Comparison of ENCODE assay signal across 8 cellular contexts in genomic region chr14:60090864-60091519, GRCh38. TPM values are rescaled to one million over a fixed set of nuclear protein-coding genes. Genes with fewer than 3 reads are reported as not detected.
DNase-seq lines count a peak whose midpoint lies in the region; ATAC-seq and TF ChIP-seq lines count a peak whose summit lies in the region.

No MANE protein-coding gene starts in this region.

- peak overlapping the region; percentile 31 for H3K4ac ChIP-seq in trophoblast cell (ENCODE audit: low read depth, low read length)

- H3K27me3 ChIP-seq in ascending aorta (no peaks in the 10 kb centered on the region), right cardiac atrium (ENCODE audit: control insufficient read depth, insufficient read depth) (no peaks in the 10 kb centered on the region), trophoblast cell (ENCODE audit: insufficient read depth, low read length) (no peaks in the 10 kb centered on the region)

- no peaks in the 10 kb centered on the region for H3K9me3 Mint-ChIP-seq in HFFc6

- DNase-seq in C1 segment of cervical spinal cord (lab: John Stamatoyannopoulos, UW) = peak in 9 of 14 donors; percentile 29 to 67 (median 57)
- no peak for DNase-seq in HFFc6
- peak; percentile 50 for DNase-seq in OCI-LY7 (ENCODE audit: low spot score)
- peak in 1 of 2 donors; percentile 73 for DNase-seq in ascending aorta (ENCODE audit: low spot score in 2 of 2)
- DNase-seq in right cardiac atrium = peak; percentile 47 to 70 (median 68)
- DNase-seq in trophoblast cell = peak in 1 of 2 donors; percentile 40

- H3K4me1 Mint-ChIP-seq in HFFc6 (ENCODE audit: low read depth) = peaks cover 32% of the 10 kb centered on the region

- H3K4me1 ChIP-seq in OCI-LY7 (ENCODE audit: insufficient read depth, low read length, poor library complexity, severe bottlenecking) = peaks cover 33% of the 10 kb centered on the region
- H3K4me1 ChIP-seq in ascending aorta = peaks cover 0 to 11% of the 10 kb centered on the region in 2 donors
- H3K4me1 ChIP-seq in right cardiac atrium (ENCODE audit: control insufficient read depth, insufficient read depth, low read length) = peaks cover 6% of the 10 kb centered on the region
- H3K4me1 ChIP-seq in trophoblast cell (ENCODE audit: control insufficient read depth in 1 of 2, insufficient read depth in 2 of 2, low read length in 2 of 2) = peaks cover 2 to 8% of the 10 kb centered on the region in 2 experiments

- POLR2A ChIA-PET in OCI-LY7 (lab: Charles Lee) = interaction anchor here (0.6 to 5.0 kb wide), 12 partner anchors 9 to 157 kb away, joined by 3 to 26 read pairs (median 4); partner anchors contain the start of gene DHRS7

- CTCF ChIA-PET in OCI-LY7 (lab: Charles Lee; ENCODE audit: unreplicated experiment) = interaction anchor here (0.6 kb wide), 1 partner anchor 61 kb away, joined by 3 read pairs; no protein-coding TSS in a partner anchor

- peak overlapping the region; percentile 97 for H3K4me3 Mint-ChIP-seq in HFFc6

- peak overlapping the region; percentile 52 for H3K14ac ChIP-seq in trophoblast cell (ENCODE audit: low read length)

- H3K9me3 ChIP-seq in OCI-LY7 (ENCODE audit: low read length) (no peaks in the 10 kb centered on the region), ascending aorta (no peaks in the 10 kb centered on the region), right cardiac atrium (ENCODE audit: control insufficient read depth, low read length) (no peaks in the 10 kb centered on the region), trophoblast cell (ENCODE audit: insufficient read depth, low read depth, low read length) (no peaks in the 10 kb centered on the region)

- H4K12ac ChIP-seq in trophoblast cell (ENCODE audit: low read depth, low read length) = peak overlapping the region; percentile 51

- H4K8ac ChIP-seq in trophoblast cell (ENCODE audit: low read depth, low read length) = peak overlapping the region; percentile 88

- H3K4me3 ChIP-seq in OCI-LY7 (ENCODE audit: low read depth, low read length, poor library complexity, severe bottlenecking) = peak overlapping the region; percentile 82
- peak overlapping the region; percentile 72 to 92 for H3K4me3 ChIP-seq in ascending aorta
- H3K4me3 ChIP-seq in right cardiac atrium (ENCODE audit: low read length) = peak overlapping the region; percentile 85
- H3K4me3 ChIP-seq in trophoblast cell (ENCODE audit: low read depth, low read length) = peak overlapping the region; percentile 83

- peak overlapping the region; percentile 57 for H2BK120ac ChIP-seq in trophoblast cell (ENCODE audit: insufficient read depth, low read length, poor library complexity)

- WGBS in right cardiac atrium = 7% methylated on average over 16 of the region's 16 CpGs
- WGBS in trophoblast cell (ENCODE audit: extremely low coverage, insufficient coverage, insufficient read length) = no CpG with 5 or more reads among the region's 16 CpGs

- H3K79me2 ChIP-seq in OCI-LY7 (ENCODE audit: insufficient read depth, low read depth, low read length) = peaks cover 38% of the 10 kb centered on the region
- H3K79me2 ChIP-seq in trophoblast cell (ENCODE audit: control insufficient read depth, insufficient read depth, low read length, poor library complexity) = peaks cover 12% of the 10 kb centered on the region

- peak overlapping the region; percentile 64 for H4K91ac ChIP-seq in trophoblast cell (ENCODE audit: low read depth, low read length)

- H3K27ac Mint-ChIP-seq in HFFc6 = peak overlapping the region; percentile 97

- no peak overlapping the region for H3K18ac ChIP-seq in trophoblast cell (ENCODE audit: low read length)

- peaks cover 27% of the 10 kb centered on the region for H3K36me3 Mint-ChIP-seq in HFFc6 (ENCODE audit: low read depth)

- H3K79me1 ChIP-seq in trophoblast cell (ENCODE audit: low read length) = peaks cover 16% of the 10 kb centered on the region

- no peaks in the 10 kb centered on the region for H3K9me2 ChIP-seq in OCI-LY7 (ENCODE audit: insufficient read depth, low read length)

- H3K9ac ChIP-seq in trophoblast cell (ENCODE audit: low read length) = peak overlapping the region; percentile 73

- no peak overlapping the region for H2BK12ac ChIP-seq in trophoblast cell (ENCODE audit: low read length)

- H3K27ac ChIP-seq in OCI-LY7 (ENCODE audit: low read depth, low read length, poor library complexity, severe bottlenecking) (peak overlapping the region; percentile 86), ascending aorta (peak overlapping the region; percentile 95 to 96), right cardiac atrium (ENCODE audit: low read length) (peak overlapping the region; percentile 68), trophoblast cell (ENCODE audit: low read depth, low read length) (peak overlapping the region; percentile 97)

- H2BK5ac ChIP-seq in trophoblast cell (ENCODE audit: low read depth, low read length, poor library complexity) = peak overlapping the region; percentile 21

- H3K27me3 Mint-ChIP-seq in HFFc6 (ENCODE audit: insufficient read depth) = no peaks in the 10 kb centered on the region; the same call in 1 of the 2 replicates

- H3K36me3 ChIP-seq in OCI-LY7 (ENCODE audit: insufficient read depth, low read length) (peaks cover 3% of the 10 kb centered on the region), ascending aorta (no peaks in the 10 kb centered on the region), trophoblast cell (ENCODE audit: control insufficient read depth in 1 of 2, insufficient read depth in 2 of 2, low read length in 2 of 2) (no peaks in the 10 kb centered on the region)

- peaks cover 25% of the 10 kb centered on the region; the same call in 1 of the 2 replicates for H4K20me1 ChIP-seq in OCI-LY7 (ENCODE audit: insufficient read depth, low read length)

- peak; percentile 32 to 50 for ATAC-seq in right cardiac atrium
- no peak for ATAC-seq in GM21619 (IDR thresholded peaks at IDR 0.05; ENCODE audit: unreplicated experiment)
- ATAC-seq in HG02884 (IDR thresholded peaks at IDR 0.05; ENCODE audit: unreplicated experiment) = no peak

- TF ChIP-seq CTCF in HFFc6 (IDR thresholded peaks at IDR 0.05) = no peak
- no peak for TF ChIP-seq CTCF in OCI-LY7 (conservative IDR thresholded peaks at IDR 0.05; ENCODE audit: low read length)
- TF ChIP-seq CTCF in ascending aorta (IDR thresholded peaks at IDR 0.05) = no peak

- no peak overlapping the region for H2AK5ac ChIP-seq in trophoblast cell (ENCODE audit: low read length)

- H3K23ac ChIP-seq in trophoblast cell (ENCODE audit: low read length) = no peak overlapping the region

- TSS peak; percentile 94 for BruUV-seq in OCI-LY7 (replicated peaks; lab: Mats Ljungman, UMichigan)

- H3K4me2 ChIP-seq in OCI-LY7 (ENCODE audit: low read length) (peak overlapping the region; percentile 73), trophoblast cell (ENCODE audit: low read length) (peak overlapping the region; percentile 70)

- intact Hi-C loops in OCI-LY7 (cut with micrococcal nuclease; ENCODE audit: unreplicated experiment) (loop anchor here (1.0 to 5.0 kb wide), 6 partner anchors 74 to 256 kb away; partner anchors contain the start of genes DHRS7 and PPM1A), ascending aorta (cut with DNase I) (loop anchor here (1.0 to 10.0 kb wide), 5 partner anchors 74 to 1054 kb away; partner anchors contain the start of genes DHRS7, JKAMP, L3HYPDH and PPM1A), right cardiac atrium (cut with DNase I) (loop anchor here in 2 of 4 donors (10.0 kb wide), 1 partner anchor 74 kb away; the partner anchor contains the start of gene DHRS7 (in 2 of the 2))

- H2AFZ ChIP-seq in OCI-LY7 (ENCODE audit: low read length) = peak overlapping the region; percentile 79
- peak overlapping the region; percentile 24 for H2AFZ ChIP-seq in trophoblast cell (ENCODE audit: insufficient read depth, low read length, poor library complexity)

RNA-seq across cellular contexts. Expression of gene PCNX4, which starts 0.7 kb away (rescaled TPM):
- 10 to 100 TPM; 46.5 to 67.7 (median 54.9) TPM for total RNA-seq in HFFc6 (2021; fragmentation: NEBNext Ultra II Directional; extraction: Animal tissue kit (Norgen Biotek cat#: 25700))
- 47.0 and 49.1 TPM in 2 replicates for total RNA-seq in OCI-LY7 (2014; rRNA removed; shearing (Covaris generic))
- total RNA-seq in OCI-LY7 (2022) = 54.4 and 64.2 TPM in 2 replicates
- total RNA-seq in ascending aorta = 47.8 TPM
- 10 to 100 TPM; 29.7 to 41.3 (median 33.0) TPM for total RNA-seq in right cardiac atrium
- 19.5 TPM for polyA plus RNA-seq in right cardiac atrium
- 49.0 and 51.7 TPM in 2 replicates for polyA plus RNA-seq in trophoblast cell (2013)

Comparison
In these comparisons a context has a peak if more than half of its experiments do, and no peak if none do; other contexts are left out.
1. ATAC-seq: peak in right cardiac atrium (2 of 2); none in GM21619 (single experiment) and HG02884 (single experiment).
2. Peak in every context shown above with its lines, with median percentiles within 50 percentile points of each other: H3K27ac ChIP-seq and H3K4me3 ChIP-seq.